Comparison of ENCODE assay signal across 1 cellular context in genomic region chr5:78683905-78684304, GRCh38. TPM values are rescaled to one million over a fixed set of nuclear protein-coding genes. Genes with fewer than 3 reads are reported as not detected.
"Had no signal": no experiment of that assay in that cellular context is flagged by ENCODE, and none has a peak within 500 bp of the region (broad histone marks: within the 10 kb centered on the region; RNA-seq: fewer than 3 reads in every experiment).

No MANE protein-coding gene starts in this region.

RNA-seq across cellular contexts. Expression of gene LHFPL2, which starts 35.3 kb away (rescaled TPM):
- total RNA-seq: activated naive CD4-positive, alpha-beta T cell treated with anti-CD3 and anti-CD28 coated beads for 36 hours had no signal
